Comparison of ENCODE assay signal across 17 cellular contexts in genomic region chr2:190334479-190335224, GRCh38. TPM values are rescaled to one million over a fixed set of nuclear protein-coding genes. Genes with fewer than 3 reads are reported as not detected.
A peak's percentile ranks its signal among the peaks of the same experiment; 100 is the strongest.
DNase-seq lines count a peak whose midpoint lies in the region; FAIRE-seq and TF ChIP-seq lines count a peak whose summit lies in the region.
"Had no signal": no experiment of that assay in that cellular context is flagged by ENCODE, and none has a peak within 500 bp of the region (broad histone marks: within the 10 kb centered on the region; RNA-seq: fewer than 3 reads in every experiment).

No MANE protein-coding gene starts in this region.

- peak; percentile 90 for FAIRE-seq in keratinocyte (lab: Jason Lieb, UNC)
- FAIRE-seq: bronchial epithelial cell, G401.6 had no signal

- TF ChIP-seq POLR2A in adrenal gland (IDR thresholded peaks at IDR 0.05): peak in 1 of 2 donors; percentile 33

- no peak overlapping the region for H3K4me3 Mint-ChIP-seq in glutamatergic neuron (ENCODE audit: unreplicated experiment)
- no peak overlapping the region for H3K4me3 Mint-ChIP-seq in activated T-helper 1 cell treated with anti-CD3 and anti-CD28 coated beads, Interleukin-12 subunit alpha, Interleukin-12 subunit beta, Interleukin-2, Interleukin-4 antibody, amounts not matched to agents 30 ng/mL and 10 ng/mL and 1 ng/mL, durations not matched to agents 14 hours and 24 hours and 36 hours

- H3K9me1 ChIP-seq in keratinocyte (ENCODE audit: control insufficient read depth, extremely low read depth, insufficient read depth, low read length): no peaks in the 10 kb centered on the region

- H3K4me1 ChIP-seq in adrenal gland (replicated peaks in 1 of 2) (peaks cover 12 to 28% of the 10 kb centered on the region in 2 donors), keratinocyte (ENCODE audit: control insufficient read depth, extremely low read depth, insufficient read depth, low read length) (peaks cover 14% of the 10 kb centered on the region), skeletal muscle tissue (ENCODE audit: control insufficient read depth in 3 of 3, insufficient read depth in 3 of 3, low read length in 3 of 3) (peaks cover 0 to 2% (median 0%) of the 10 kb centered on the region in 3 donors)
- H3K4me1 ChIP-seq: HAP-1 had no signal

- no peak overlapping the region for H3K9ac ChIP-seq in keratinocyte (ENCODE audit: control insufficient read depth, extremely low read depth, insufficient read depth, low read length)
- H3K9ac ChIP-seq in skeletal muscle tissue (ENCODE audit: low read depth in 1 of 3, low read length in 3 of 3): no peak overlapping the region

- no peaks in the 10 kb centered on the region for H3K36me3 ChIP-seq in adrenal gland (replicated peaks in 1 of 2)
- no peaks in the 10 kb centered on the region for H3K36me3 ChIP-seq in keratinocyte (ENCODE audit: control insufficient read depth in 2 of 2, extremely low read depth in 1 of 2, insufficient read depth in 2 of 2, low read length in 2 of 2)
- H3K36me3 ChIP-seq in skeletal muscle tissue (ENCODE audit: control insufficient read depth in 3 of 3, insufficient read depth in 3 of 3, low read length in 3 of 3): no peaks in the 10 kb centered on the region
- H3K36me3 ChIP-seq: HAP-1 had no signal

- H3K36me3 Mint-ChIP-seq in glutamatergic neuron (ENCODE audit: unreplicated experiment): no peaks in the 10 kb centered on the region
- no peaks in the 10 kb centered on the region for H3K36me3 Mint-ChIP-seq in activated T-helper 1 cell treated with anti-CD3 and anti-CD28 coated beads, Interleukin-12 subunit alpha, Interleukin-12 subunit beta, Interleukin-2, Interleukin-4 antibody, amounts not matched to agents 30 ng/mL and 10 ng/mL and 1 ng/mL, durations not matched to agents 14 hours and 24 hours and 36 hours (ENCODE audit: low read depth)

- H3K4me1 Mint-ChIP-seq in glutamatergic neuron (ENCODE audit: low read depth, unreplicated experiment): no peaks in the 10 kb centered on the region
- no peaks in the 10 kb centered on the region for H3K4me1 Mint-ChIP-seq in activated T-helper 1 cell treated with anti-CD3 and anti-CD28 coated beads, Interleukin-12 subunit alpha, Interleukin-12 subunit beta, Interleukin-2, Interleukin-4 antibody, amounts not matched to agents 30 ng/mL and 10 ng/mL and 1 ng/mL, durations not matched to agents 14 hours and 24 hours and 36 hours (ENCODE audit: low read depth)

- H3K27me3 ChIP-seq in adrenal gland (no peaks in the 10 kb centered on the region), keratinocyte (ENCODE audit: control insufficient read depth, extremely low read depth, insufficient read depth, low read length) (no peaks in the 10 kb centered on the region), skeletal muscle tissue (ENCODE audit: control insufficient read depth in 3 of 3, insufficient read depth in 3 of 3, low read length in 3 of 3) (no peaks in the 10 kb centered on the region)

- intact Hi-C loops in adrenal gland (cut with DNase I): no loop called here
- intact Hi-C loops in activated T-helper 1 cell treated with anti-CD3 and anti-CD28 coated beads, Interleukin-12 subunit alpha, Interleukin-12 subunit beta, Interleukin-2, Interleukin-4 antibody, amounts not matched to agents 30 ng/mL and 10 ng/mL and 1 ng/mL, durations not matched to agents 14 hours and 24 hours and 36 hours (cut with micrococcal nuclease): no loop called here

- dilution Hi-C loops in keratinocyte (cut with MboI; ENCODE audit: extremely low pct_ligation_motif_present, low sequenced_read_pairs): no loop called here

- 25 to 31% (median 30%) methylated on average over 8 of the region's 8 CpGs for WGBS in adrenal gland, 4 donors

- H3K4me3 ChIP-seq in adrenal gland (peak overlapping the region in 1 of 4 donors; percentile 13), keratinocyte (ENCODE audit: control insufficient read depth in 2 of 3, extremely low read depth in 1 of 3, insufficient read depth in 2 of 3, low read depth in 1 of 3, low read length in 3 of 3) (peak overlapping the region in 1 of 3 experiments; percentile 5), skeletal muscle tissue (ENCODE audit: low read length in 3 of 3) (no peak overlapping the region)
- H3K4me3 ChIP-seq: HAP-1, PC-9 had no signal

- H2AFZ ChIP-seq in keratinocyte (ENCODE audit: control insufficient read depth, low read length): no peak overlapping the region
- H2AFZ ChIP-seq: PC-9 had no signal

- no peaks in the 10 kb centered on the region for H3K27me3 Mint-ChIP-seq in glutamatergic neuron (ENCODE audit: unreplicated experiment)
- H3K27me3 Mint-ChIP-seq in activated T-helper 1 cell treated with anti-CD3 and anti-CD28 coated beads, Interleukin-12 subunit alpha, Interleukin-12 subunit beta, Interleukin-2, Interleukin-4 antibody, amounts not matched to agents 30 ng/mL and 10 ng/mL and 1 ng/mL, durations not matched to agents 14 hours and 24 hours and 36 hours (ENCODE audit: insufficient read depth): peaks cover 34% of the 10 kb centered on the region

- H4K20me1 ChIP-seq in keratinocyte (ENCODE audit: control insufficient read depth, extremely low read depth, insufficient read depth, low read length): no peaks in the 10 kb centered on the region

- TF ChIP-seq CTCF in adrenal gland (IDR thresholded peaks at IDR 0.05) (no peak), keratinocyte (optimal IDR thresholded peaks at IDR 0.05 in 1 of 3, IDR thresholded peaks at IDR 0.05 in 1 of 3, conservative IDR thresholded peaks at IDR 0.05 in 1 of 3; ENCODE audit: extremely low read depth in 1 of 3, insufficient read depth in 2 of 3, low read length in 3 of 3) (no peak), glutamatergic neuron (IDR thresholded peaks at IDR 0.05; ENCODE audit: partially characterized antibody, unreplicated experiment) (no peak)

- no peak overlapping the region for H3K27ac Mint-ChIP-seq in glutamatergic neuron (ENCODE audit: unreplicated experiment)
- no peak overlapping the region for H3K27ac Mint-ChIP-seq in activated T-helper 1 cell treated with anti-CD3 and anti-CD28 coated beads, Interleukin-12 subunit alpha, Interleukin-12 subunit beta, Interleukin-2, Interleukin-4 antibody, amounts not matched to agents 30 ng/mL and 10 ng/mL and 1 ng/mL, durations not matched to agents 14 hours and 24 hours and 36 hours

- no peaks in the 10 kb centered on the region for H3K9me3 ChIP-seq in adrenal gland (replicated peaks in 1 of 3)
- H3K9me3 ChIP-seq in keratinocyte (ENCODE audit: control insufficient read depth, low read depth, low read length): no peaks in the 10 kb centered on the region
- H3K9me3 ChIP-seq in skeletal muscle tissue (ENCODE audit: control insufficient read depth in 3 of 3, low read length in 3 of 3): no peaks in the 10 kb centered on the region

- no peaks in the 10 kb centered on the region for H3K9me3 Mint-ChIP-seq in glutamatergic neuron (ENCODE audit: unreplicated experiment)
- no peaks in the 10 kb centered on the region for H3K9me3 Mint-ChIP-seq in activated T-helper 1 cell treated with anti-CD3 and anti-CD28 coated beads, Interleukin-12 subunit alpha, Interleukin-12 subunit beta, Interleukin-2, Interleukin-4 antibody, amounts not matched to agents 30 ng/mL and 10 ng/mL and 1 ng/mL, durations not matched to agents 14 hours and 24 hours and 36 hours

- peak overlapping the region; percentile 58 for H3K4me2 ChIP-seq in keratinocyte (ENCODE audit: control insufficient read depth, extremely low read depth, insufficient read depth, low read depth, low read length)
- H3K4me2 ChIP-seq: PC-9 had no signal

- H3K79me2 ChIP-seq in keratinocyte (ENCODE audit: control insufficient read depth, insufficient read depth, low read length): no peaks in the 10 kb centered on the region

- DNase-seq in HT-29 (ENCODE audit: low spot score) (peak; percentile 59), adrenal gland (peak in 5 of 7 donors; percentile 50 to 71 (median 57)), keratinocyte (ENCODE audit: low read depth, low spot score) (no peak), superior temporal gyrus (ENCODE audit: extremely low spot score) (no peak), glutamatergic neuron (no peak)
- DNase-seq in activated T-helper 1 cell treated with anti-CD3 and anti-CD28 coated beads, Interleukin-12 subunit alpha, Interleukin-12 subunit beta, Interleukin-2, Interleukin-4 antibody, amounts not matched to agents 30 ng/mL and 10 ng/mL and 1 ng/mL, durations not matched to agents 14 hours and 24 hours and 36 hours (ENCODE audit: low spot score): no peak
- no peak for DNase-seq in activated CD4-positive, alpha-beta T cell treated with anti-CD3 and anti-CD28 coated beads, Interleukin-2, amount 50 U/mL, for 48 hours
- DNase-seq: activated CD8-positive, alpha-beta memory T cell treated with anti-CD3 and anti-CD28 coated beads for 24 hours; NCI-H1092 treated with DMSO at 0.1 percent for 48 hours; NCI-H345; PC-9 had no signal

- H3K27ac ChIP-seq in adrenal gland (peak overlapping the region in 4 of 5 donors; percentile 1 to 58 (median 54)), keratinocyte (ENCODE audit: control insufficient read depth, insufficient read depth, low read length) (no peak overlapping the region), skeletal muscle tissue (ENCODE audit: low read depth, low read length) (peak overlapping the region; percentile 3)
- H3K27ac ChIP-seq: C4-2B, epithelial cell of prostate, PC-9 had no signal

RNA-seq across cellular contexts. Expression of gene INPP1, which starts 8.7 kb away (rescaled TPM):
- total RNA-seq in HT-29 (2014; rRNA removed; shearing (Covaris generic)): 17.8 and 27.5 TPM in 2 replicates
- total RNA-seq in adrenal gland (10 to 100 TPM; 18.8 to 65.0 (median 43.2) TPM), skeletal muscle tissue (8.4 TPM), glutamatergic neuron (ENCODE audit: unreplicated experiment) (41.7 TPM)
- polyA plus RNA-seq in adrenal gland (10 to 100 TPM; 62.0 to 74.1 (median 65.3) TPM), keratinocyte (5.6 to 6.3 TPM (median 6.1 TPM) in 3 replicates)
- 19.5 TPM for polyA plus RNA-seq in keratinocyte (2011; ENCODE audit: low read depth)
- polyA plus RNA-seq in keratinocyte (2011; cell fraction: cytosol; rRNA removed): 6.2 and 8.7 TPM in 2 replicates
- 8.6 and 8.7 TPM in 2 replicates for polyA plus RNA-seq in keratinocyte (2011; cell fraction: nucleus; rRNA removed)
- 8.2 and 18.1 TPM in 2 replicates for polyA plus RNA-seq in keratinocyte (2012; ENCODE audit: low replicate concordance)
- 2.2 to 3.4 TPM (median 3.2 TPM) in 3 replicates for polyA minus RNA-seq in keratinocyte
- polyA minus RNA-seq in keratinocyte (2011; cell fraction: cytosol; rRNA and poly(A)+ RNA removed): 5.0 TPM
- polyA minus RNA-seq in keratinocyte (2011; cell fraction: nucleus; rRNA and poly(A)+ RNA removed): 2.8 and 3.0 TPM in 2 replicates
- total RNA-seq in activated T-helper 1 cell treated with anti-CD3 and anti-CD28 coated beads, Interleukin-12 subunit alpha, Interleukin-12 subunit beta, Interleukin-2, Interleukin-4 antibody, amounts not matched to agents 30 ng/mL and 10 ng/mL and 1 ng/mL, durations not matched to agents 14 hours and 24 hours and 36 hours: 7.7 and 9.8 TPM in 2 replicates

RNA-seq across cellular contexts. Expression of gene HIBCH, which starts 15.0 kb away (rescaled TPM):
- 8.6 and 10.0 TPM in 2 replicates for total RNA-seq in HT-29 (2014; rRNA removed; shearing (Covaris generic))
- total RNA-seq in adrenal gland (100 to 1,000 TPM in 2 of 8 donors, 10 to 100 TPM in 6; 35.1 to 174 (median 66.4) TPM), skeletal muscle tissue (26.1 TPM), glutamatergic neuron (ENCODE audit: unreplicated experiment) (22.0 TPM)
- polyA plus RNA-seq in adrenal gland (100 to 1,000 TPM in 1 of 3 donors, 10 to 100 TPM in 2; 18.2 to 116 (median 29.2) TPM), keratinocyte (9.5 to 19.4 TPM (median 10.6 TPM) in 3 replicates)
- polyA plus RNA-seq in keratinocyte (2011; ENCODE audit: low read depth): 22.6 TPM
- 7.4 and 12.0 TPM in 2 replicates for polyA plus RNA-seq in keratinocyte (2011; cell fraction: cytosol; rRNA removed)
- 11.4 and 14.1 TPM in 2 replicates for polyA plus RNA-seq in keratinocyte (2011; cell fraction: nucleus; rRNA removed)
- 8.1 and 13.0 TPM in 2 replicates for polyA plus RNA-seq in keratinocyte (2012; ENCODE audit: low replicate concordance)
- 0.43 to 14.3 TPM (median 5.0 TPM) in 3 replicates for polyA minus RNA-seq in keratinocyte
- polyA minus RNA-seq in keratinocyte (2011; cell fraction: cytosol; rRNA and poly(A)+ RNA removed): 6.7 TPM
- polyA minus RNA-seq in keratinocyte (2011; cell fraction: nucleus; rRNA and poly(A)+ RNA removed): 11.9 and 21.2 TPM in 2 replicates
- total RNA-seq in activated T-helper 1 cell treated with anti-CD3 and anti-CD28 coated beads, Interleukin-12 subunit alpha, Interleukin-12 subunit beta, Interleukin-2, Interleukin-4 antibody, amounts not matched to agents 30 ng/mL and 10 ng/mL and 1 ng/mL, durations not matched to agents 14 hours and 24 hours and 36 hours: 24.6 and 27.1 TPM in 2 replicates

Comparison
In these comparisons a context has a peak if more than half of its experiments do, and no peak if none do; other contexts are left out.
1. DNase-seq: peak in HT-29 (single experiment) and adrenal gland (5 of 7); none in keratinocyte (single experiment), superior temporal gyrus (single experiment), glutamatergic neuron (single experiment), activated T-helper 1 cell treated with anti-CD3 and anti-CD28 coated beads, Interleukin-12 subunit alpha, Interleukin-12 subunit beta, Interleukin-2, Interleukin-4 antibody, amounts not matched to agents 30 ng/mL and 10 ng/mL and 1 ng/mL, durations not matched to agents 14 hours and 24 hours and 36 hours (single experiment) and activated CD4-positive, alpha-beta T cell treated with anti-CD3 and anti-CD28 coated beads, Interleukin-2, amount 50 U/mL, for 48 hours (0 of 2).